8 cellular contexts compared by ENCODE assay signal in genomic region chr6:109373762-109374161, GRCh38. TPM values are rescaled to one million over a fixed set of nuclear protein-coding genes. Genes with fewer than 3 reads are reported as not detected.
DNase-seq lines count a peak whose midpoint lies in the region; ATAC-seq and TF ChIP-seq lines count a peak whose summit lies in the region.

No MANE protein-coding gene starts in this region.

- intact Hi-C loops in Caco-2 (cut with micrococcal nuclease; ENCODE audit: unreplicated experiment), result no loop called here

- H3K4me3 ChIP-seq in Caco-2 (ENCODE audit: low read depth, low read length) (no peak overlapping the region), fibroblast of mammary gland (ENCODE audit: control insufficient read depth, low read depth, low read length) (no peak overlapping the region), MG63 (no peak overlapping the region)

- H3K27me3 Mint-ChIP-seq in Caco-2 (ENCODE audit: insufficient read depth, unreplicated experiment) (no peaks in the 10 kb centered on the region), osteocyte (ENCODE audit: unreplicated experiment) (no peaks in the 10 kb centered on the region)

- CTCF ChIA-PET in Caco-2 (lab: Charles Lee), result no interaction called here

- no TSS peak for BruUV-seq in Caco-2 (replicated peaks; lab: Mats Ljungman, UMichigan)

- H3K4me1 Mint-ChIP-seq in Caco-2 (ENCODE audit: low read depth, unreplicated experiment), result peaks cover 11% of the 10 kb centered on the region
- H3K4me1 Mint-ChIP-seq in osteocyte (ENCODE audit: unreplicated experiment), result peaks cover 5% of the 10 kb centered on the region

- ATAC-seq in GM19463 (IDR thresholded peaks at IDR 0.05; ENCODE audit: unreplicated experiment), result peak; percentile 93
- ATAC-seq in HG03457 (IDR thresholded peaks at IDR 0.05; ENCODE audit: unreplicated experiment), result peak; percentile 89
- no peak for ATAC-seq in SK-N-SH treated with all-trans-retinoic acid at 6 μM for 48 hours

- no peaks in the 10 kb centered on the region for H3K4me1 ChIP-seq in Caco-2

- no peak overlapping the region for H3K4me3 Mint-ChIP-seq in Caco-2 (ENCODE audit: unreplicated experiment)
- no peak overlapping the region for H3K4me3 Mint-ChIP-seq in osteocyte (ENCODE audit: unreplicated experiment)

- no peak for DNase-seq in Caco-2
- peak; percentile 63 for DNase-seq in fibroblast of mammary gland (ENCODE audit: low read depth)
- no peak for DNase-seq in MG63
- no peak for DNase-seq in osteocyte (ENCODE audit: extremely low spot score, unreplicated experiment)
- DNase-seq in DMS 273 treated with DMSO at 0.1 percent for 48 hours (lab: John Stamatoyannopoulos, UW), result no peak

- TF ChIP-seq CTCF in Caco-2 (IDR thresholded peaks at IDR 0.05; ENCODE audit: insufficient read depth in 1 of 2, low read depth in 1 of 2, low read length in 1 of 2, severe bottlenecking in 1 of 2, unreplicated experiment in 1 of 2), result no peak
- TF ChIP-seq CTCF in fibroblast of mammary gland (conservative IDR thresholded peaks at IDR 0.05; ENCODE audit: control insufficient read depth, insufficient read depth, low read depth, low read length), result no peak
- TF ChIP-seq CTCF in osteocyte (IDR thresholded peaks at IDR 0.05), result no peak

- H3K9me3 Mint-ChIP-seq in Caco-2 (ENCODE audit: unreplicated experiment), result no peaks in the 10 kb centered on the region
- H3K9me3 Mint-ChIP-seq in osteocyte (ENCODE audit: unreplicated experiment), result no peaks in the 10 kb centered on the region

- H3K27me3 ChIP-seq in Caco-2 (replicated peaks; ENCODE audit: control insufficient read depth, insufficient read depth, low read length) (no peaks in the 10 kb centered on the region), MG63 (no peaks in the 10 kb centered on the region)

- H3K36me3 ChIP-seq in Caco-2 (ENCODE audit: control insufficient read depth, insufficient read depth, low read length) (peaks cover 5% of the 10 kb centered on the region), MG63 (peaks cover 85% of the 10 kb centered on the region)

- H3K36me3 Mint-ChIP-seq in Caco-2 (ENCODE audit: insufficient read depth, unreplicated experiment) (peaks cover 84% of the 10 kb centered on the region), osteocyte (ENCODE audit: unreplicated experiment) (peaks cover 68% of the 10 kb centered on the region)

- no peaks in the 10 kb centered on the region for H3K9me3 ChIP-seq in Caco-2
- H3K9me3 ChIP-seq in MG63, result no peaks in the 10 kb centered on the region

- POLR2A ChIA-PET in Caco-2 (lab: Charles Lee), result no interaction called here

- H3K27ac Mint-ChIP-seq in Caco-2 (ENCODE audit: unreplicated experiment) (peak overlapping the region; percentile 5), osteocyte (ENCODE audit: unreplicated experiment) (no peak overlapping the region)

TF ChIP-seq in SK-N-SH treated with all-trans-retinoic acid at 6 μM for 48 hours, 23 proteins besides CTCF, POLR2A, EP300 and RAD21:
- TF ChIP-seq CSDC2 (CRISPR knock-in tag; IDR thresholded peaks at IDR 0.05) (no peak), ZNF70 (CRISPR knock-in tag; IDR thresholded peaks at IDR 0.05) (no peak), TSHZ2 (CRISPR knock-in tag; IDR thresholded peaks at IDR 0.05) (no peak), ZNF8 (CRISPR knock-in tag; IDR thresholded peaks at IDR 0.05) (no peak), ZNF565 (CRISPR knock-in tag; conservative IDR thresholded peaks at IDR 0.05; ENCODE audit: low read depth) (no peak), ZFP30 (CRISPR knock-in tag; IDR thresholded peaks at IDR 0.05) (no peak), CSRNP3 (CRISPR knock-in tag; IDR thresholded peaks at IDR 0.05) (no peak), ZC3H10 (CRISPR knock-in tag; IDR thresholded peaks at IDR 0.05) (no peak), ESRRG (CRISPR knock-in tag; IDR thresholded peaks at IDR 0.05) (no peak), ISL1 (CRISPR knock-in tag; IDR thresholded peaks at IDR 0.05) (no peak), TOX (CRISPR knock-in tag; IDR thresholded peaks at IDR 0.05; ENCODE audit: borderline replicate concordance) (no peak), SNAI2 (CRISPR knock-in tag; IDR thresholded peaks at IDR 0.05) (no peak)

RNA-seq across cellular contexts. Expression of gene CD164, which starts 8.5 kb away (rescaled TPM):
- 224 and 228 TPM in 2 replicates for total RNA-seq in Caco-2 (2022)
- total RNA-seq in MG63 (2014; rRNA removed; shearing (Covaris generic); ENCODE audit: low replicate concordance), result 110 and 238 TPM in 2 replicates
- 286 and 297 TPM in 2 replicates for total RNA-seq in osteocyte
